ENCODE assay signal across 25 cellular contexts in genomic region chr3:46371802-46372340, GRCh38. TPM values are rescaled to one million over a fixed set of nuclear protein-coding genes. Genes with fewer than 3 reads are reported as not detected.
DNase-seq lines count a peak whose midpoint lies in the region; ATAC-seq and TF ChIP-seq lines count a peak whose summit lies in the region.
"Had no signal": no experiment of that assay in that cellular context is flagged by ENCODE, and none has a peak within 500 bp of the region (broad histone marks: within the 10 kb centered on the region; RNA-seq: fewer than 3 reads in every experiment).

No MANE protein-coding gene starts in this region.

- H3K4me2 ChIP-seq in osteoblast (ENCODE audit: insufficient read depth, low read length) = no peak overlapping the region
- H3K4me2 ChIP-seq: hepatocyte had no signal

- peaks cover 43% of the 10 kb centered on the region for H3K4me1 ChIP-seq in lower lobe of right lung
- H3K4me1 ChIP-seq in osteoblast (ENCODE audit: insufficient read depth, low read length) = no peaks in the 10 kb centered on the region
- H3K4me1 ChIP-seq: body of pancreas, SJSA1 had no signal

- no peaks in the 10 kb centered on the region for H4K20me1 ChIP-seq in osteoblast (ENCODE audit: insufficient read depth, low read length)

- no peak for TF ChIP-seq CTCF in activated CD8-positive, alpha-beta T cell treated with anti-CD3 and anti-CD28 coated beads for 36 hours (IDR thresholded peaks at IDR 0.05)
- TF ChIP-seq CTCF in lower lobe of right lung (IDR thresholded peaks at IDR 0.05) = no peak
- TF ChIP-seq CTCF in osteoblast (IDR thresholded peaks at IDR 0.05; ENCODE audit: extremely low read depth, low read depth, low read length) = no peak

- H3K27me3 Mint-ChIP-seq in activated naive CD8-positive, alpha-beta T cell treated with anti-CD3 and anti-CD28 coated beads, Interleukin-2, amount 10 ng/mL, durations not matched to agents 7 days and 5 days = no peaks in the 10 kb centered on the region
- H3K27me3 Mint-ChIP-seq in activated naive CD8-positive, alpha-beta T cell treated with anti-CD3 and anti-CD28 coated beads, Interleukin-2, amount 50 U/mL, for 24 hours = peaks cover 20% of the 10 kb centered on the region
- peaks cover 7% of the 10 kb centered on the region for H3K27me3 Mint-ChIP-seq in activated CD8-positive, alpha-beta T cell treated with anti-CD3 and anti-CD28 coated beads for 36 hours
- H3K27me3 Mint-ChIP-seq in stimulated activated naive CD8-positive, alpha-beta T cell treated with anti-CD3 and anti-CD28 coated beads, Interleukin-15, amount 100 ng/mL, for 72 hours = peaks cover 23% of the 10 kb centered on the region
- H3K27me3 Mint-ChIP-seq: activated naive CD8-positive, alpha-beta T cell had no signal

- no peaks in the 10 kb centered on the region for H3K36me3 ChIP-seq in lower lobe of right lung
- no peaks in the 10 kb centered on the region for H3K36me3 ChIP-seq in osteoblast (ENCODE audit: insufficient read depth, low read length)
- H3K36me3 ChIP-seq: SJSA1 had no signal

- H3K27ac ChIP-seq in lower lobe of right lung = peak overlapping the region; percentile 38
- no peak overlapping the region for H3K27ac ChIP-seq in osteoblast (ENCODE audit: low read depth, low read length)
- H3K27ac ChIP-seq: coronary artery, hepatocyte, SJSA1 had no signal

- no peak for DNase-seq in activated naive CD8-positive, alpha-beta T cell treated with anti-CD3 and anti-CD28 coated beads, Interleukin-2, amount 10 ng/mL, durations not matched to agents 7 days and 5 days
- no peak for DNase-seq in activated naive CD8-positive, alpha-beta T cell treated with anti-CD3 and anti-CD28 coated beads, Interleukin-2, amount 50 U/mL, for 24 hours
- DNase-seq in activated CD8-positive, alpha-beta T cell treated with anti-CD3 and anti-CD28 coated beads for 36 hours = no peak
- DNase-seq in lower lobe of right lung = no peak
- DNase-seq in stimulated activated naive CD8-positive, alpha-beta T cell treated with anti-CD3 and anti-CD28 coated beads, Interleukin-15, amount 100 ng/mL, for 72 hours = no peak
- no peak for DNase-seq in osteoblast (ENCODE audit: insufficient read length, low spot score, missing footprints)
- DNase-seq: activated CD4-positive, CD25-positive, alpha-beta regulatory T cell treated with anti-CD3 and anti-CD28 coated beads, Interleukin-2, amount 50 U/mL, for 72 hours; activated T-cell treated with anti-CD3 and anti-CD28 coated beads for 4 hours; body of pancreas; DMS79 treated with DMSO at 0.1 percent for 48 hours; islet precursor cell; NCI-H1694; nephron progenitor cell; posterior cingulate gyrus; T1000 had no signal

- no peaks in the 10 kb centered on the region for H3K27me3 ChIP-seq in lower lobe of right lung (ENCODE audit: low read depth)
- peaks cover 73% of the 10 kb centered on the region for H3K27me3 ChIP-seq in osteoblast (ENCODE audit: insufficient read depth, low read length)
- H3K27me3 ChIP-seq: body of pancreas, SJSA1 had no signal

- intact Hi-C loops in activated CD8-positive, alpha-beta T cell treated with anti-CD3 and anti-CD28 coated beads for 36 hours (cut with micrococcal nuclease) = loop anchor here (5.0 to 10.0 kb wide), 5 partner anchors 80 to 427 kb away; partner anchors contain the start of genes CCR1 and CXCR6
- intact Hi-C loops in lower lobe of right lung (cut with DNase I) = loop anchor here (10.0 kb wide), 1 partner anchor 287 kb away; no protein-coding TSS in a partner anchor

- no peaks in the 10 kb centered on the region for H3K79me2 ChIP-seq in osteoblast (ENCODE audit: insufficient read depth, low read length)
- H3K79me2 ChIP-seq: hepatocyte had no signal

- peaks cover 32% of the 10 kb centered on the region for H3K36me3 Mint-ChIP-seq in activated naive CD8-positive, alpha-beta T cell treated with anti-CD3 and anti-CD28 coated beads, Interleukin-2, amount 10 ng/mL, durations not matched to agents 7 days and 5 days
- H3K36me3 Mint-ChIP-seq in activated naive CD8-positive, alpha-beta T cell treated with anti-CD3 and anti-CD28 coated beads, Interleukin-2, amount 50 U/mL, for 24 hours (ENCODE audit: low read depth) = no peaks in the 10 kb centered on the region
- no peaks in the 10 kb centered on the region for H3K36me3 Mint-ChIP-seq in activated CD8-positive, alpha-beta T cell treated with anti-CD3 and anti-CD28 coated beads for 36 hours (ENCODE audit: low read depth)
- H3K36me3 Mint-ChIP-seq: activated naive CD8-positive, alpha-beta T cell had no signal

- H3K4me3 ChIP-seq in lower lobe of right lung = peak overlapping the region; percentile 22
- no peak overlapping the region for H3K4me3 ChIP-seq in osteoblast (ENCODE audit: insufficient read depth, low read length)
- H3K4me3 ChIP-seq: body of pancreas, coronary artery, hepatocyte, SJSA1 had no signal

- no peak overlapping the region for H2AFZ ChIP-seq in osteoblast (ENCODE audit: low read length)
- H2AFZ ChIP-seq: hepatocyte had no signal

- ATAC-seq in activated naive CD8-positive, alpha-beta T cell treated with anti-CD3 and anti-CD28 coated beads, Interleukin-2, amount 10 ng/mL, durations not matched to agents 7 days and 5 days (ENCODE audit: low read depth) = no peak
- ATAC-seq in activated naive CD8-positive, alpha-beta T cell treated with anti-CD3 and anti-CD28 coated beads, Interleukin-2, amount 50 U/mL, for 24 hours = no peak
- no peak for ATAC-seq in activated CD8-positive, alpha-beta T cell treated with anti-CD3 and anti-CD28 coated beads for 36 hours
- ATAC-seq in lower lobe of right lung (no peak), HG03095 (IDR thresholded peaks at IDR 0.05; ENCODE audit: unreplicated experiment) (no peak), GM19395 (IDR thresholded peaks at IDR 0.05; ENCODE audit: unreplicated experiment) (no peak)
- ATAC-seq in stimulated activated naive CD8-positive, alpha-beta T cell treated with anti-CD3 and anti-CD28 coated beads, Interleukin-15, amount 100 ng/mL, for 72 hours = no peak
- ATAC-seq: body of pancreas had no signal

- no peaks in the 10 kb centered on the region for H3K9me3 Mint-ChIP-seq in activated naive CD8-positive, alpha-beta T cell treated with anti-CD3 and anti-CD28 coated beads, Interleukin-2, amount 10 ng/mL, durations not matched to agents 7 days and 5 days
- H3K9me3 Mint-ChIP-seq in activated naive CD8-positive, alpha-beta T cell treated with anti-CD3 and anti-CD28 coated beads, Interleukin-2, amount 50 U/mL, for 24 hours = no peaks in the 10 kb centered on the region
- H3K9me3 Mint-ChIP-seq in activated CD8-positive, alpha-beta T cell treated with anti-CD3 and anti-CD28 coated beads for 36 hours = no peaks in the 10 kb centered on the region
- H3K9me3 Mint-ChIP-seq in stimulated activated naive CD8-positive, alpha-beta T cell treated with anti-CD3 and anti-CD28 coated beads, Interleukin-15, amount 100 ng/mL, for 72 hours = no peaks in the 10 kb centered on the region
- H3K9me3 Mint-ChIP-seq: nephron progenitor cell had no signal

- H3K27ac Mint-ChIP-seq in activated naive CD8-positive, alpha-beta T cell treated with anti-CD3 and anti-CD28 coated beads, Interleukin-2, amount 10 ng/mL, durations not matched to agents 7 days and 5 days = peak overlapping the region; percentile 78
- no peak overlapping the region for H3K27ac Mint-ChIP-seq in activated naive CD8-positive, alpha-beta T cell treated with anti-CD3 and anti-CD28 coated beads, Interleukin-2, amount 50 U/mL, for 24 hours
- peak overlapping the region; percentile 69 for H3K27ac Mint-ChIP-seq in activated CD8-positive, alpha-beta T cell treated with anti-CD3 and anti-CD28 coated beads for 36 hours
- no peak overlapping the region for H3K27ac Mint-ChIP-seq in stimulated activated naive CD8-positive, alpha-beta T cell treated with anti-CD3 and anti-CD28 coated beads, Interleukin-15, amount 100 ng/mL, for 72 hours
- H3K27ac Mint-ChIP-seq: activated naive CD8-positive, alpha-beta T cell; nephron progenitor cell had no signal

- H3K9me3 ChIP-seq in lower lobe of right lung (no peaks in the 10 kb centered on the region), osteoblast (ENCODE audit: low read depth, low read length) (no peaks in the 10 kb centered on the region)
- H3K9me3 ChIP-seq: body of pancreas, SJSA1 had no signal

- POLR2A ChIA-PET in activated naive CD8-positive, alpha-beta T cell treated with anti-CD3 and anti-CD28 coated beads, Interleukin-2, amount 10 ng/mL, durations not matched to agents 7 days and 5 days (lab: Charles Lee) = interaction anchor here (0.6 to 5.9 kb wide), 17 partner anchors 17 to 271 kb away, joined by 3 to 57 read pairs (median 6); partner anchors contain the start of genes CCR1 and CCR2
- POLR2A ChIA-PET in activated CD8-positive, alpha-beta T cell treated with anti-CD3 and anti-CD28 coated beads for 36 hours (lab: Charles Lee) = interaction anchor here (0.6 to 3.8 kb wide), 6 partner anchors 72 to 421 kb away, joined by 3 to 25 read pairs (median 4); partner anchors contain the start of gene CCR1

- H3K4me1 Mint-ChIP-seq in activated naive CD8-positive, alpha-beta T cell treated with anti-CD3 and anti-CD28 coated beads, Interleukin-2, amount 10 ng/mL, durations not matched to agents 7 days and 5 days = peaks cover 74% of the 10 kb centered on the region
- peaks cover 53% of the 10 kb centered on the region for H3K4me1 Mint-ChIP-seq in activated naive CD8-positive, alpha-beta T cell treated with anti-CD3 and anti-CD28 coated beads, Interleukin-2, amount 50 U/mL, for 24 hours
- H3K4me1 Mint-ChIP-seq in activated CD8-positive, alpha-beta T cell treated with anti-CD3 and anti-CD28 coated beads for 36 hours (ENCODE audit: low read depth) = peaks cover 54% of the 10 kb centered on the region
- H3K4me1 Mint-ChIP-seq in stimulated activated naive CD8-positive, alpha-beta T cell treated with anti-CD3 and anti-CD28 coated beads, Interleukin-15, amount 100 ng/mL, for 72 hours = peaks cover 53% of the 10 kb centered on the region

- H3K4me3 Mint-ChIP-seq in activated naive CD8-positive, alpha-beta T cell treated with anti-CD3 and anti-CD28 coated beads, Interleukin-2, amount 10 ng/mL, durations not matched to agents 7 days and 5 days = peak overlapping the region; percentile 70
- H3K4me3 Mint-ChIP-seq in activated naive CD8-positive, alpha-beta T cell treated with anti-CD3 and anti-CD28 coated beads, Interleukin-2, amount 50 U/mL, for 24 hours = no peak overlapping the region
- H3K4me3 Mint-ChIP-seq in activated CD8-positive, alpha-beta T cell treated with anti-CD3 and anti-CD28 coated beads for 36 hours = peak overlapping the region; percentile 54
- no peak overlapping the region for H3K4me3 Mint-ChIP-seq in stimulated activated naive CD8-positive, alpha-beta T cell treated with anti-CD3 and anti-CD28 coated beads, Interleukin-15, amount 100 ng/mL, for 72 hours
- H3K4me3 Mint-ChIP-seq: activated naive CD8-positive, alpha-beta T cell; nephron progenitor cell had no signal

- CTCF ChIA-PET in activated CD8-positive, alpha-beta T cell treated with anti-CD3 and anti-CD28 coated beads for 36 hours (lab: Charles Lee) = interaction anchor here (0.6 to 10.3 kb wide), 22 partner anchors 11 to 433 kb away, joined by 3 to 156 read pairs (median 6); partner anchors contain the start of genes CCR1, CCR5AS, CCRL2 and CXCR6

RNA-seq across cellular contexts. Expression of gene CCR5, which starts 1.1 kb away (rescaled TPM):
- total RNA-seq in activated naive CD8-positive, alpha-beta T cell treated with anti-CD3 and anti-CD28 coated beads, Interleukin-2, amount 10 ng/mL, durations not matched to agents 7 days and 5 days = 10 to 100 TPM; 39.6 to 44.3 TPM
- 1 to 10 TPM; 1.7 to 2.2 TPM for total RNA-seq in activated CD8-positive, alpha-beta T cell treated with anti-CD3 and anti-CD28 coated beads for 36 hours
- total RNA-seq in lower lobe of right lung = 5.3 TPM
- not detected in 2 replicates for total RNA-seq in osteoblast
- total RNA-seq: endothelial cell of umbilical vein, fibroblast of villous mesenchyme, IMR-90, mammary epithelial cell, SJSA1 had no signal

RNA-seq across cellular contexts. Expression of gene CCR2, which starts 18.0 kb away (rescaled TPM):
- 10 to 100 TPM; 52.5 to 53.0 TPM for total RNA-seq in activated naive CD8-positive, alpha-beta T cell treated with anti-CD3 and anti-CD28 coated beads, Interleukin-2, amount 10 ng/mL, durations not matched to agents 7 days and 5 days
- total RNA-seq in activated CD8-positive, alpha-beta T cell treated with anti-CD3 and anti-CD28 coated beads for 36 hours = under 1 TPM; 0.81 to 0.83 TPM
- 15.8 TPM for total RNA-seq in lower lobe of right lung
- not detected in 2 replicates for total RNA-seq in osteoblast
- total RNA-seq: endothelial cell of umbilical vein, fibroblast of villous mesenchyme, IMR-90, mammary epithelial cell, SJSA1 had no signal

RNA-seq across cellular contexts. Expression of gene CCRL2, which starts 35.2 kb away (rescaled TPM):
- total RNA-seq in activated naive CD8-positive, alpha-beta T cell treated with anti-CD3 and anti-CD28 coated beads, Interleukin-2, amount 10 ng/mL, durations not matched to agents 7 days and 5 days = 10 to 100 TPM; 13.5 to 14.4 TPM
- 1 to 10 TPM; 2.8 TPM for total RNA-seq in activated CD8-positive, alpha-beta T cell treated with anti-CD3 and anti-CD28 coated beads for 36 hours
- total RNA-seq in lower lobe of right lung (23.5 TPM), osteoblast (0.72 and 0.88 TPM in 2 replicates)
- total RNA-seq: mammary epithelial cell had no signal

Comparison
In these comparisons a context has a peak if more than half of its experiments do, and no peak if none do; other contexts are left out.
1. H3K27ac Mint-ChIP-seq: peak in activated naive CD8-positive, alpha-beta T cell treated with anti-CD3 and anti-CD28 coated beads, Interleukin-2, amount 10 ng/mL, durations not matched to agents 7 days and 5 days (single experiment) and activated CD8-positive, alpha-beta T cell treated with anti-CD3 and anti-CD28 coated beads for 36 hours (single experiment); none in activated naive CD8-positive, alpha-beta T cell treated with anti-CD3 and anti-CD28 coated beads, Interleukin-2, amount 50 U/mL, for 24 hours (single experiment) and stimulated activated naive CD8-positive, alpha-beta T cell treated with anti-CD3 and anti-CD28 coated beads, Interleukin-15, amount 100 ng/mL, for 72 hours (0 of 2).
2. H3K4me3 Mint-ChIP-seq: peak in activated naive CD8-positive, alpha-beta T cell treated with anti-CD3 and anti-CD28 coated beads, Interleukin-2, amount 10 ng/mL, durations not matched to agents 7 days and 5 days (single experiment) and activated CD8-positive, alpha-beta T cell treated with anti-CD3 and anti-CD28 coated beads for 36 hours (single experiment); none in activated naive CD8-positive, alpha-beta T cell treated with anti-CD3 and anti-CD28 coated beads, Interleukin-2, amount 50 U/mL, for 24 hours (single experiment) and stimulated activated naive CD8-positive, alpha-beta T cell treated with anti-CD3 and anti-CD28 coated beads, Interleukin-15, amount 100 ng/mL, for 72 hours (0 of 2).